9 cellular contexts compared by ENCODE assay signal in genomic region chr3:34260266-34260990, GRCh38.
A peak's percentile ranks its signal among the peaks of the same experiment; 100 is the strongest.
DNase-seq lines count a peak whose midpoint lies in the region; ATAC-seq, FAIRE-seq and TF ChIP-seq lines count a peak whose summit lies in the region.
"Had no signal": no experiment of that assay in that cellular context is flagged by ENCODE, and none has a peak within 500 bp of the region (broad histone marks: within the 10 kb centered on the region; RNA-seq: fewer than 3 reads in every experiment).

No MANE protein-coding gene starts in this region.

- DNase-seq in NCI-H510A treated with DMSO at 0.1 percent for 48 hours (lab: John Stamatoyannopoulos, UW) (peak; percentile 43), NCI-H510A (lab: John Stamatoyannopoulos, UW) (no peak), NCI-H226 (peak; percentile 21), cardiac fibroblast (ENCODE audit: low read depth in 2 of 2) (peak; percentile 61 to 78), HepG2 (ENCODE audit: low spot score) (peak; percentile 10), thoracic aorta (ENCODE audit: low spot score) (no peak)
- DNase-seq: activated naive CD8-positive, alpha-beta T cell treated with anti-CD3 and anti-CD28 coated beads, Interleukin-2, amount 10 ng/mL, durations not matched to agents 7 days and 5 days had no signal

- no peaks in the 10 kb centered on the region for H3K79me2 ChIP-seq in HepG2 (ENCODE audit: insufficient read depth, low read length)

- no peaks in the 10 kb centered on the region for H4K20me1 ChIP-seq in HepG2 (ENCODE audit: insufficient read depth, low read length)

- H3K4me3 ChIP-seq in HEK293 (ENCODE audit: low read depth, low read length) (no peak overlapping the region), cardiac fibroblast (replicated peaks in 1 of 2; ENCODE audit: low read depth in 2 of 2, low read length in 2 of 2) (no peak overlapping the region), HepG2 (replicated peaks in 1 of 3; ENCODE audit: insufficient read depth in 1 of 3, low read depth in 2 of 3, low read length in 3 of 3) (no peak overlapping the region), thoracic aorta (no peak overlapping the region)

- no peak overlapping the region for H3K4me2 ChIP-seq in HepG2 (ENCODE audit: low read depth, low read length)

- CTCF ChIA-PET in HEK293 (lab: Yijun Ruan, JAX) (interaction anchor here (0.5 to 2.7 kb wide), 21 partner anchors 8 to 1655 kb away, joined by 3 to 16 read pairs (median 4); no protein-coding TSS in a partner anchor), HepG2 (lab: Yijun Ruan, JAX; ENCODE audit: low intra/inter-chr PET ratio, low total read pairs) (no interaction called here)

- POLR2A ChIA-PET in HEK293 (lab: Yijun Ruan, JAX) (no interaction called here), HepG2 (lab: Yijun Ruan, JAX) (no interaction called here)

- H3K4me1 ChIP-seq in HEK293 (ENCODE audit: control insufficient read depth, insufficient read depth, low read length) = no peaks in the 10 kb centered on the region
- H3K4me1 ChIP-seq in HepG2 (ENCODE audit: insufficient read depth, low read length) = no peaks in the 10 kb centered on the region
- peaks cover 20 to 75% of the 10 kb centered on the region in 2 donors for H3K4me1 ChIP-seq in thoracic aorta (ENCODE audit: control insufficient read depth in 1 of 2, low read depth in 2 of 2)

- no TSS peak for BruUV-seq in HepG2 (replicated peaks; lab: Mats Ljungman, UMichigan)

- in situ Hi-C loops in HepG2 (cut with HindIII; ENCODE audit: extremely low pct_ligation_motif_present, low pct_unique_long_range_greater_than_20kb) = no loop called here

- no peak for TF ChIP-seq CTCF in HEK293 (tag by site-specific recombination; IDR thresholded peaks at IDR 0.05)
- peak; percentile 69 for TF ChIP-seq CTCF in cardiac fibroblast (IDR thresholded peaks at IDR 0.05; ENCODE audit: low read depth, low read length)
- peak; percentile 49 for TF ChIP-seq CTCF in HepG2 (CRISPR knock-in tag; IDR thresholded peaks at IDR 0.05)
- TF ChIP-seq CTCF in thoracic aorta (IDR thresholded peaks at IDR 0.05) = peak; percentile 62

- FAIRE-seq in HepG2 (lab: Jason Lieb, UNC) = no peak

- ATAC-seq in HepG2 (peak; percentile 77), thoracic aorta (ENCODE audit: insufficient number of reproducible peaks, low FRiP score, low read depth) (no peak), HG03039 (IDR thresholded peaks at IDR 0.05; ENCODE audit: unreplicated experiment) (no peak)

- no peak overlapping the region for H3K9ac ChIP-seq in HepG2 (ENCODE audit: insufficient read depth, low read depth, low read length)

- no peak for TF ChIP-seq RAD21 in HepG2 (CRISPR knock-in tag; IDR thresholded peaks at IDR 0.05)

- H3K36me3 ChIP-seq in HEK293 (ENCODE audit: control insufficient read depth in 2 of 2, insufficient read depth in 1 of 2, low read length in 2 of 2) (no peaks in the 10 kb centered on the region), HepG2 (replicated peaks in 1 of 2; ENCODE audit: control insufficient read depth in 1 of 2, insufficient read depth in 2 of 2, low read length in 2 of 2) (no peaks in the 10 kb centered on the region), thoracic aorta (no peaks in the 10 kb centered on the region)

- H3K9me3 ChIP-seq in HEK293 (ENCODE audit: control insufficient read depth, insufficient read depth, low read depth, low read length) (no peaks in the 10 kb centered on the region), HepG2 (ENCODE audit: low read length) (no peaks in the 10 kb centered on the region), thoracic aorta (no peaks in the 10 kb centered on the region)

- H2AFZ ChIP-seq in HepG2 (ENCODE audit: low read length) = no peak overlapping the region

- intact Hi-C loops in HepG2 (cut with micrococcal nuclease; ENCODE audit: unreplicated experiment) = loop anchor here (5.0 kb wide), 2 partner anchors 278 to 1687 kb away; no protein-coding TSS in a partner anchor

- no peak for TF ChIP-seq POLR2A in HepG2 (IDR thresholded peaks at IDR 0.05; ENCODE audit: insufficient read depth in 1 of 2, low read depth in 2 of 2, low read length in 2 of 2)

- H3K27me3 ChIP-seq in HepG2 (ENCODE audit: control insufficient read depth in 1 of 2, insufficient read depth in 2 of 2, low read length in 2 of 2) (no peaks in the 10 kb centered on the region), thoracic aorta (replicated peaks; ENCODE audit: insufficient read depth) (no peaks in the 10 kb centered on the region)

- no peak for TF ChIP-seq EP300 in HepG2 (IDR thresholded peaks at IDR 0.05; ENCODE audit: low read depth in 2 of 2, low read length in 2 of 2)
- no peak for TF ChIP-seq EP300 in HepG2 (CRISPR knock-in tag; IDR thresholded peaks at IDR 0.05; ENCODE audit: borderline replicate concordance)

- H3K27ac ChIP-seq in HEK293 (ENCODE audit: extremely low read depth, low read depth, low read length) (no peak overlapping the region), HepG2 (ENCODE audit: extremely low read length, insufficient read depth, low read length) (no peak overlapping the region), thoracic aorta (peak overlapping the region in 1 of 2 donors; percentile 51)

- 0% methylated on average over 2 of the region's 2 CpGs for WGBS in HepG2 (ENCODE audit: low lambda C conversion rate)

TF ChIP-seq in HEK293, 187 proteins besides CTCF, POLR2A, EP300 and RAD21:
- TF ChIP-seq ZBTB44 (tag by site-specific recombination; IDR thresholded peaks at IDR 0.05) (no peak), ZSCAN16 (tag by site-specific recombination; IDR thresholded peaks at IDR 0.05) (no peak), ZNF654 (tag by site-specific recombination; IDR thresholded peaks at IDR 0.05; ENCODE audit: low read depth) (peak; percentile 13; the same call in 1 of the 2 replicates), ZFP37 (tag by site-specific recombination; IDR thresholded peaks at IDR 0.05) (no peak)
- TF ChIP-seq, protein P1, sequence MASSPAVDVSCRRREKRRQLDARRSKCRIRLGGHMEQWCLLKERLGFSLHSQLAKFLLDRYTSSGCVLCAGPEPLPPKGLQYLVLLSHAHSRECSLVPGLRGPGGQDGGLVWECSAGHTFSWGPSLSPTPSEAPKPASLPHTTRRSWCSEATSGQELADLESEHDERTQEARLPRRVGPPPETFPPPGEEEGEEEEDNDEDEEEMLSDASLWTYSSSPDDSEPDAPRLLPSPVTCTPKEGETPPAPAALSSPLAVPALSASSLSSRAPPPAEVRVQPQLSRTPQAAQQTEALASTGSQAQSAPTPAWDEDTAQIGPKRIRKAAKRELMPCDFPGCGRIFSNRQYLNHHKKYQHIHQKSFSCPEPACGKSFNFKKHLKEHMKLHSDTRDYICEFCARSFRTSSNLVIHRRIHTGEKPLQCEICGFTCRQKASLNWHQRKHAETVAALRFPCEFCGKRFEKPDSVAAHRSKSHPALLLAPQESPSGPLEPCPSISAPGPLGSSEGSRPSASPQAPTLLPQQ (tag by site-specific recombination; IDR thresholded peaks at IDR 0.05) = no peak

TF ChIP-seq in HepG2, 621 proteins besides CTCF, POLR2A, EP300 and RAD21:
- TF ChIP-seq HNRNPK (IDR thresholded peaks at IDR 0.05; ENCODE audit: low read depth, low read length, poor library complexity, severe bottlenecking) (peak; percentile 78), ZBTB44 (CRISPR knock-in tag; IDR thresholded peaks at IDR 0.05) (no peak), SMC3 (IDR thresholded peaks at IDR 0.05; ENCODE audit: low read length) (peak; percentile 54), STAG1 (CRISPR knock-in tag; IDR thresholded peaks at IDR 0.05) (peak; percentile 45; the same call in 1 of the 2 replicates)

Comparison
In these comparisons a context has a peak if more than half of its experiments do, and no peak if none do; other contexts are left out.
1. DNase-seq: peak in NCI-H510A treated with DMSO at 0.1 percent for 48 hours (single experiment), NCI-H226 (single experiment), cardiac fibroblast (2 of 2) and HepG2 (single experiment); none in NCI-H510A (single experiment) and thoracic aorta (single experiment).